1 cellular context compared by ENCODE assay signal in genomic region chr12:70722584-70723343, GRCh38.
TF ChIP-seq lines count a peak whose summit lies in the region.

No MANE protein-coding gene starts in this region.

TF ChIP-seq in SK-N-SH treated with all-trans-retinoic acid at 6 μM for 48 hours, 23 proteins besides CTCF, POLR2A, EP300 and RAD21 (continued from another document):
- TF ChIP-seq CREB5 (CRISPR knock-in tag; IDR thresholded peaks at IDR 0.05; ENCODE audit: low read depth), result no peak
- no peak for TF ChIP-seq RARB (CRISPR knock-in tag; IDR thresholded peaks at IDR 0.05)
- no peak for TF ChIP-seq SNAI2 (CRISPR knock-in tag; IDR thresholded peaks at IDR 0.05)
- no peak for TF ChIP-seq ZFP30 (CRISPR knock-in tag; IDR thresholded peaks at IDR 0.05)
